ENCODE assay signal across 10 cellular contexts in the genomic region with DNA sequence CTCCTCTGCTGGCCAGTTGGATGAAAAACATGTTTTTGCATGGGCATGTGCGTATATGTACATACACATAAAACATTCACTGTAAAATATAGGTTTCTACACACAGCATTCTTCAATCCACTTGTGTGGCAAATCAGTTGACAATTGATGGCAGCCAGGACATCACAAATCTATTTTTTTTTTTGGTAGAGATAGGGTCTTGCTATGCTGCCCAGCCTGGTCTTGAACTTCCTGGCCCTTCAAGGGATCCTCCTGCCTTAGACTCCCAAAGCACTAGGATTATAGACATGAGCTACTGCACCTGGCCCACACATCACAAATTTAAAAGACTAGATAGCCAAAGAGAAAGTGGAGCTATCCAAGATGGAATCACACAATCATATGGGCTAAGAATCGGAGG.
"Had no signal": no experiment of that assay in that cellular context is flagged by ENCODE, and none has a peak within 500 bp of the region (broad histone marks: within the 10 kb centered on the region; RNA-seq: fewer than 3 reads in every experiment).

No MANE protein-coding gene starts in this region.

- H3K4me3 ChIP-seq: GM23338 had no signal

- FAIRE-seq: H1, H54 had no signal

- ATAC-seq: GM23338 had no signal

- H3K4me3 Mint-ChIP-seq: GM23338, H9, HFFc6 had no signal

- H3K9me3 Mint-ChIP-seq: GM23338, H9, HFFc6 had no signal

- H3K27ac ChIP-seq: HL-60, KMS-11 had no signal

- H3K27ac Mint-ChIP-seq: GM23338, HFFc6 had no signal

- H2AFZ ChIP-seq: GM23338 had no signal

- DNase-seq: H9, HCEC 1CT, HFFc6, IMR-90, KBM-7 had no signal

- H3K9ac ChIP-seq: KMS-11 had no signal
